In genomic region chr15:40943764-40944365, GRCh38 we compare ENCODE assay signal across 25 cellular contexts. TPM values are rescaled to one million over a fixed set of nuclear protein-coding genes. Genes with fewer than 3 reads are reported as not detected.
A peak's percentile ranks its signal among the peaks of the same experiment; 100 is the strongest.
DNase-seq lines count a peak whose midpoint lies in the region; ATAC-seq lines count a peak whose summit lies in the region.
"Had no signal": no experiment of that assay in that cellular context is flagged by ENCODE, and none has a peak within 500 bp of the region (broad histone marks: within the 10 kb centered on the region; RNA-seq: fewer than 3 reads in every experiment).

No MANE protein-coding gene starts in this region.

- H3K36me3 Mint-ChIP-seq in CD8-positive, alpha-beta memory T cell = no peaks in the 10 kb centered on the region
- no peaks in the 10 kb centered on the region for H3K36me3 Mint-ChIP-seq in activated T-helper 1 cell treated with anti-CD3 and anti-CD28 coated beads, Interleukin-12 subunit alpha, Interleukin-12 subunit beta, Interleukin-2, Interleukin-4 antibody, amounts not matched to agents 30 ng/mL and 10 ng/mL and 1 ng/mL, durations not matched to agents 14 hours and 24 hours and 36 hours (ENCODE audit: low read depth)
- H3K36me3 Mint-ChIP-seq in naive thymus-derived CD8-positive, alpha-beta T cell = no peaks in the 10 kb centered on the region
- H3K36me3 Mint-ChIP-seq: brain, IgD-negative memory B cell had no signal

- peaks cover 51 to 58% (median 53%) of the 10 kb centered on the region in 10 experiments for H3K4me1 ChIP-seq in BLaER1 treated with 17β-estradiol and CSF1 and Interleukin-3, amounts not matched to agents 10 nM and 100 nM
- peaks cover 29% of the 10 kb centered on the region for H3K4me1 ChIP-seq in CD8-positive, alpha-beta memory T cell (ENCODE audit: insufficient read depth, low read length)

- no peaks in the 10 kb centered on the region for H3K9me3 Mint-ChIP-seq in CD8-positive, alpha-beta memory T cell
- no peaks in the 10 kb centered on the region for H3K9me3 Mint-ChIP-seq in activated T-helper 1 cell treated with anti-CD3 and anti-CD28 coated beads, Interleukin-12 subunit alpha, Interleukin-12 subunit beta, Interleukin-2, Interleukin-4 antibody, amounts not matched to agents 30 ng/mL and 10 ng/mL and 1 ng/mL, durations not matched to agents 14 hours and 24 hours and 36 hours
- no peaks in the 10 kb centered on the region for H3K9me3 Mint-ChIP-seq in naive thymus-derived CD8-positive, alpha-beta T cell
- H3K9me3 Mint-ChIP-seq: brain; IgD-negative memory B cell; stimulated activated naive CD8-positive, alpha-beta T cell treated with anti-CD3 and anti-CD28 coated beads, Interleukin-15, amount 100 ng/mL, for 72 hours had no signal

- H3K27me3 ChIP-seq in BLaER1 treated with 17β-estradiol and CSF1 and Interleukin-3, amounts not matched to agents 10 nM and 100 nM = no peaks in the 10 kb centered on the region
- no peaks in the 10 kb centered on the region for H3K27me3 ChIP-seq in CD8-positive, alpha-beta memory T cell (ENCODE audit: insufficient read depth, low read length, poor library complexity, severe bottlenecking)
- H3K27me3 ChIP-seq: tibial nerve had no signal

- no peaks in the 10 kb centered on the region for H3K36me3 ChIP-seq in BLaER1 treated with 17β-estradiol and CSF1 and Interleukin-3, amounts not matched to agents 10 nM and 100 nM
- no peaks in the 10 kb centered on the region for H3K36me3 ChIP-seq in CD8-positive, alpha-beta memory T cell (ENCODE audit: insufficient read depth, low read length)
- H3K36me3 ChIP-seq: tibial nerve had no signal

- H3K9ac ChIP-seq in BLaER1 treated with 17β-estradiol and CSF1 and Interleukin-3, amounts not matched to agents 10 nM and 100 nM = no peak overlapping the region; a peak in 3 of 22 replicates
- H3K9ac ChIP-seq: GM23248 had no signal

- POLR2A ChIA-PET in CD8-positive, alpha-beta memory T cell (lab: Charles Lee) = interaction anchor here (2.5 kb wide), 1 partner anchor 9 kb away, joined by 24 read pairs; the partner anchor contains the start of gene CHAC1
- POLR2A ChIA-PET in naive thymus-derived CD8-positive, alpha-beta T cell (lab: Charles Lee) = interaction anchor here (3.5 to 4.3 kb wide), 2 partner anchors 10 to 14 kb away, joined by 47 to 50 read pairs; partner anchors contain the start of genes CHAC1 and DLL4

- CTCF ChIA-PET in CD8-positive, alpha-beta memory T cell (lab: Charles Lee) = no interaction called here

- peaks cover 0 to 1% of the 10 kb centered on the region in 2 donors for H3K27me3 Mint-ChIP-seq in CD8-positive, alpha-beta memory T cell
- peaks cover 4% of the 10 kb centered on the region for H3K27me3 Mint-ChIP-seq in activated T-helper 1 cell treated with anti-CD3 and anti-CD28 coated beads, Interleukin-12 subunit alpha, Interleukin-12 subunit beta, Interleukin-2, Interleukin-4 antibody, amounts not matched to agents 30 ng/mL and 10 ng/mL and 1 ng/mL, durations not matched to agents 14 hours and 24 hours and 36 hours (ENCODE audit: insufficient read depth)
- H3K27me3 Mint-ChIP-seq in naive thymus-derived CD8-positive, alpha-beta T cell = no peaks in the 10 kb centered on the region

- no peaks in the 10 kb centered on the region for H3K9me3 ChIP-seq in BLaER1 treated with 17β-estradiol and CSF1 and Interleukin-3, amounts not matched to agents 10 nM and 100 nM (replicated peaks in 1 of 11)
- H3K9me3 ChIP-seq in CD8-positive, alpha-beta memory T cell (ENCODE audit: low read length) = no peaks in the 10 kb centered on the region
- H3K9me3 ChIP-seq: esophagus muscularis mucosa, mucosa of descending colon, tibial nerve had no signal

- H3K4me3 Mint-ChIP-seq in CD8-positive, alpha-beta memory T cell = peak overlapping the region in 5 of 7 donors; percentile 32 to 88 (median 59)
- peak overlapping the region; percentile 45 for H3K4me3 Mint-ChIP-seq in activated T-helper 1 cell treated with anti-CD3 and anti-CD28 coated beads, Interleukin-12 subunit alpha, Interleukin-12 subunit beta, Interleukin-2, Interleukin-4 antibody, amounts not matched to agents 30 ng/mL and 10 ng/mL and 1 ng/mL, durations not matched to agents 14 hours and 24 hours and 36 hours
- H3K4me3 Mint-ChIP-seq in naive thymus-derived CD8-positive, alpha-beta T cell = peak overlapping the region in 9 of 10 donors; percentile 4 to 86 (median 39)

- no peaks in the 10 kb centered on the region for H4K20me1 ChIP-seq in BLaER1 treated with 17β-estradiol and CSF1 and Interleukin-3, amounts not matched to agents 10 nM and 100 nM

- ATAC-seq in naive thymus-derived CD8-positive, alpha-beta T cell = no peak
- ATAC-seq in GM19397 (IDR thresholded peaks at IDR 0.05; ENCODE audit: unreplicated experiment) = no peak
- ATAC-seq: left ventricle myocardium superior; mucosa of descending colon; Panc1; stimulated activated naive CD8-positive, alpha-beta T cell treated with anti-CD3 and anti-CD28 coated beads, Interleukin-15, amount 100 ng/mL, for 72 hours had no signal

- DNase-seq in CD8-positive, alpha-beta memory T cell = no peak
- no peak for DNase-seq in activated T-helper 1 cell treated with anti-CD3 and anti-CD28 coated beads, Interleukin-12 subunit alpha, Interleukin-12 subunit beta, Interleukin-2, Interleukin-4 antibody, amounts not matched to agents 30 ng/mL and 10 ng/mL and 1 ng/mL, durations not matched to agents 14 hours and 24 hours and 36 hours (ENCODE audit: low spot score)
- DNase-seq in naive thymus-derived CD8-positive, alpha-beta T cell = no peak
- DNase-seq in EL (no peak), NCI-H345 treated with DMSO at 0.1 percent for 48 hours (lab: John Stamatoyannopoulos, UW; ENCODE audit: unreplicated experiment) (no peak), SK-N-DZ (ENCODE audit: low spot score) (no peak)
- DNase-seq: activated CD4-positive, CD25-positive, alpha-beta regulatory T cell; activated T-cell treated with anti-CD3 and anti-CD28 coated beads, Interleukin-2, amount 50 U/mL, for 48 hours; Calu3; effector CD4-positive, alpha-beta T cell; GM23248; hypothalamus; left ventricle myocardium superior; NCI-H2107; retina; stimulated activated naive CD8-positive, alpha-beta T cell treated with anti-CD3 and anti-CD28 coated beads, Interleukin-15, amount 100 ng/mL, for 72 hours; T1000 had no signal

- peaks cover 18 to 35% (median 25%) of the 10 kb centered on the region in 3 donors for H3K4me1 Mint-ChIP-seq in CD8-positive, alpha-beta memory T cell
- peaks cover 23% of the 10 kb centered on the region for H3K4me1 Mint-ChIP-seq in activated T-helper 1 cell treated with anti-CD3 and anti-CD28 coated beads, Interleukin-12 subunit alpha, Interleukin-12 subunit beta, Interleukin-2, Interleukin-4 antibody, amounts not matched to agents 30 ng/mL and 10 ng/mL and 1 ng/mL, durations not matched to agents 14 hours and 24 hours and 36 hours (ENCODE audit: low read depth)
- peaks cover 16 to 39% (median 35%) of the 10 kb centered on the region in 4 donors for H3K4me1 Mint-ChIP-seq in naive thymus-derived CD8-positive, alpha-beta T cell

- H3K4me3 ChIP-seq in BLaER1 treated with 17β-estradiol and CSF1 and Interleukin-3, amounts not matched to agents 10 nM and 100 nM = no peak overlapping the region
- H3K4me3 ChIP-seq in CD8-positive, alpha-beta memory T cell (ENCODE audit: low read length) = no peak overlapping the region
- H3K4me3 ChIP-seq: esophagus muscularis mucosa, GM23248, mucosa of descending colon, tibial nerve had no signal

- H3K4me2 ChIP-seq in BLaER1 treated with 17β-estradiol and CSF1 and Interleukin-3, amounts not matched to agents 10 nM and 100 nM = peak overlapping the region; percentile 89 to 100 (median 95)

- peak overlapping the region in 4 of 8 donors; percentile 33 to 79 (median 68) for H3K27ac Mint-ChIP-seq in CD8-positive, alpha-beta memory T cell
- no peak overlapping the region for H3K27ac Mint-ChIP-seq in activated T-helper 1 cell treated with anti-CD3 and anti-CD28 coated beads, Interleukin-12 subunit alpha, Interleukin-12 subunit beta, Interleukin-2, Interleukin-4 antibody, amounts not matched to agents 30 ng/mL and 10 ng/mL and 1 ng/mL, durations not matched to agents 14 hours and 24 hours and 36 hours
- peak overlapping the region in 3 of 10 donors; percentile 13 to 56 (median 25) for H3K27ac Mint-ChIP-seq in naive thymus-derived CD8-positive, alpha-beta T cell
- H3K27ac Mint-ChIP-seq: IgD-negative memory B cell had no signal

- intact Hi-C loops in activated T-helper 1 cell treated with anti-CD3 and anti-CD28 coated beads, Interleukin-12 subunit alpha, Interleukin-12 subunit beta, Interleukin-2, Interleukin-4 antibody, amounts not matched to agents 30 ng/mL and 10 ng/mL and 1 ng/mL, durations not matched to agents 14 hours and 24 hours and 36 hours (cut with micrococcal nuclease) = loop anchor here (5.0 kb wide), 2 partner anchors 37 to 338 kb away; no protein-coding TSS in a partner anchor

- peak overlapping the region in 4 of 11 experiments; percentile 87 to 95 (median 93); a peak in 3 of 22 replicates for H3K27ac ChIP-seq in BLaER1 treated with 17β-estradiol and CSF1 and Interleukin-3, amounts not matched to agents 10 nM and 100 nM
- no peak overlapping the region for H3K27ac ChIP-seq in CD8-positive, alpha-beta memory T cell (ENCODE audit: low read depth, low read length)
- H3K27ac ChIP-seq: esophagus muscularis mucosa, GM23248, tibial nerve had no signal

RNA-seq across cellular contexts. Expression of gene CHAC1, which starts 9.4 kb away (rescaled TPM):
- total RNA-seq in CD8-positive, alpha-beta memory T cell = 10 to 100 TPM; 15.1 to 16.7 TPM
- polyA plus RNA-seq in CD8-positive, alpha-beta memory T cell = not detected
- total RNA-seq in activated T-helper 1 cell treated with anti-CD3 and anti-CD28 coated beads, Interleukin-12 subunit alpha, Interleukin-12 subunit beta, Interleukin-2, Interleukin-4 antibody, amounts not matched to agents 30 ng/mL and 10 ng/mL and 1 ng/mL, durations not matched to agents 14 hours and 24 hours and 36 hours = 11.7 and 12.4 TPM in 2 replicates
- total RNA-seq in naive thymus-derived CD8-positive, alpha-beta T cell = 1 to 10 TPM; 8.9 to 9.2 TPM
- not detected for polyA plus RNA-seq in naive thymus-derived CD8-positive, alpha-beta T cell
- polyA plus RNA-seq in SK-N-DZ (2014; cell fraction: cytosol; rRNA removed) = 8.0 and 8.1 TPM in 2 replicates
- polyA plus RNA-seq in SK-N-DZ (2014; cell fraction: nucleus; rRNA removed) = 6.2 and 7.3 TPM in 2 replicates

RNA-seq across cellular contexts. Expression of gene DLL4, which starts 14.7 kb away (rescaled TPM):
- total RNA-seq in CD8-positive, alpha-beta memory T cell = not detected
- not detected for polyA plus RNA-seq in CD8-positive, alpha-beta memory T cell
- total RNA-seq in activated T-helper 1 cell treated with anti-CD3 and anti-CD28 coated beads, Interleukin-12 subunit alpha, Interleukin-12 subunit beta, Interleukin-2, Interleukin-4 antibody, amounts not matched to agents 30 ng/mL and 10 ng/mL and 1 ng/mL, durations not matched to agents 14 hours and 24 hours and 36 hours = 0.29 and 0.36 TPM in 2 replicates
- total RNA-seq in naive thymus-derived CD8-positive, alpha-beta T cell = under 1 TPM in 1 of 2 experiments, not detected in 1; 0.16 TPM
- not detected for polyA plus RNA-seq in naive thymus-derived CD8-positive, alpha-beta T cell
- 1.4 and 1.5 TPM in 2 replicates for polyA plus RNA-seq in SK-N-DZ (2014; cell fraction: cytosol; rRNA removed)
- polyA plus RNA-seq in SK-N-DZ (2014; cell fraction: nucleus; rRNA removed) = 0.93 and 1.6 TPM in 2 replicates
- total RNA-seq: Calu3, GM23248 had no signal
- polyA plus RNA-seq: GM23248, IgD-negative memory B cell had no signal

RNA-seq across cellular contexts. Expression of gene VPS18, which starts 49.6 kb away (rescaled TPM):
- total RNA-seq in CD8-positive, alpha-beta memory T cell = 10 to 100 TPM; 17.2 to 17.8 TPM
- polyA plus RNA-seq in CD8-positive, alpha-beta memory T cell = 23.0 TPM
- total RNA-seq in activated T-helper 1 cell treated with anti-CD3 and anti-CD28 coated beads, Interleukin-12 subunit alpha, Interleukin-12 subunit beta, Interleukin-2, Interleukin-4 antibody, amounts not matched to agents 30 ng/mL and 10 ng/mL and 1 ng/mL, durations not matched to agents 14 hours and 24 hours and 36 hours = 15.0 and 16.7 TPM in 2 replicates
- total RNA-seq in naive thymus-derived CD8-positive, alpha-beta T cell = 10 to 100 TPM; 20.4 to 20.7 TPM
- 10 to 100 TPM; 11.1 to 19.2 (median 15.0) TPM for polyA plus RNA-seq in naive thymus-derived CD8-positive, alpha-beta T cell
- 15.3 and 18.0 TPM in 2 replicates for polyA plus RNA-seq in SK-N-DZ (2014; cell fraction: cytosol; rRNA removed)
- polyA plus RNA-seq in SK-N-DZ (2014; cell fraction: nucleus; rRNA removed) = 7.2 and 8.3 TPM in 2 replicates
